Comparison of ENCODE assay signal across 2 cellular contexts in the genomic region with DNA sequence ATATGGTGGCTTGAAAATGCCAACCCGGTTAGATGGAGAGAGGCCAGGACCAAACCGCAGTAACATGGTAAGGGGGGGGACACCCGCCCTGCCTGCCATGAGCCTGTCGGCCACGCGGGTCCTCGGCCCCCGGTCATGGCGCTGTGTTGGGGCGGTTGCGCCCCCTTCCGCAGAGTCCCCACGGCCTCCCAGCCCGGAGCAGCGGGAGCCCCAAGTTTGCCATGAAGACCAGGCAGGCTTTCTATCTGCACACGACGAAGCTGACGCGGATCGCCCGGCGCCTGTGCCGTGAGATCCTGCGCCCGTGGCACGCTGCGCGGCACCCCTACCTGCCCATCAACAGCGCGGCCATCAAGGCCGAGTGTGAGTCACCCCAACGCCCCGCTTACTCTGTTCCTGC.
TF ChIP-seq lines count a peak whose summit lies in the region.

No MANE protein-coding gene starts in this region.

TF ChIP-seq in HCT116, 20 proteins besides CTCF, POLR2A, EP300 and RAD21:
- no peak for TF ChIP-seq EZH2phosphoT487 (IDR thresholded peaks at IDR 0.05; ENCODE audit: borderline replicate concordance)
- TF ChIP-seq ZNF274 (IDR thresholded peaks at IDR 0.05; ENCODE audit: low read depth, low read length), result no peak
- no peak for TF ChIP-seq SIN3A (IDR thresholded peaks at IDR 0.05; ENCODE audit: low read depth)
- TF ChIP-seq EZH2 (IDR thresholded peaks at IDR 0.05), result no peak
- no peak for TF ChIP-seq POLR2AphosphoS5 (IDR thresholded peaks at IDR 0.05; ENCODE audit: low read depth, low read length)
- no peak for TF ChIP-seq SRF (IDR thresholded peaks at IDR 0.05; ENCODE audit: low read depth)
- TF ChIP-seq, protein P1, sequence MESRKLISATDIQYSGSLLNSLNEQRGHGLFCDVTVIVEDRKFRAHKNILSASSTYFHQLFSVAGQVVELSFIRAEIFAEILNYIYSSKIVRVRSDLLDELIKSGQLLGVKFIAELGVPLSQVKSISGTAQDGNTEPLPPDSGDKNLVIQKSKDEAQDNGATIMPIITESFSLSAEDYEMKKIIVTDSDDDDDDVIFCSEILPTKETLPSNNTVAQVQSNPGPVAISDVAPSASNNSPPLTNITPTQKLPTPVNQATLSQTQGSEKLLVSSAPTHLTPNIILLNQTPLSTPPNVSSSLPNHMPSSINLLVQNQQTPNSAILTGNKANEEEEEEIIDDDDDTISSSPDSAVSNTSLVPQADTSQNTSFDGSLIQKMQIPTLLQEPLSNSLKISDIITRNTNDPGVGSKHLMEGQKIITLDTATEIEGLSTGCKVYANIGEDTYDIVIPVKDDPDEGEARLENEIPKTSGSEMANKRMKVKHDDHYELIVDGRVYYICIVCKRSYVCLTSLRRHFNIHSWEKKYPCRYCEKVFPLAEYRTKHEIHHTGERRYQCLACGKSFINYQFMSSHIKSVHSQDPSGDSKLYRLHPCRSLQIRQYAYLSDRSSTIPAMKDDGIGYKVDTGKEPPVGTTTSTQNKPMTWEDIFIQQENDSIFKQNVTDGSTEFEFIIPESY (IDR thresholded peaks at IDR 0.05; ENCODE audit: extremely low read depth, insufficient replicate concordance, low read length), result no peak
- no peak for TF ChIP-seq TCF7L2 (IDR thresholded peaks at IDR 0.05; ENCODE audit: borderline replicate concordance, extremely low read depth, insufficient read depth, insufficient read length)
- TF ChIP-seq, protein P2, sequence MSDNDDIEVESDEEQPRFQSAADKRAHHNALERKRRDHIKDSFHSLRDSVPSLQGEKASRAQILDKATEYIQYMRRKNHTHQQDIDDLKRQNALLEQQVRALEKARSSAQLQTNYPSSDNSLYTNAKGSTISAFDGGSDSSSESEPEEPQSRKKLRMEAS (IDR thresholded peaks at IDR 0.05), result no peak
- TF ChIP-seq, protein P3, sequence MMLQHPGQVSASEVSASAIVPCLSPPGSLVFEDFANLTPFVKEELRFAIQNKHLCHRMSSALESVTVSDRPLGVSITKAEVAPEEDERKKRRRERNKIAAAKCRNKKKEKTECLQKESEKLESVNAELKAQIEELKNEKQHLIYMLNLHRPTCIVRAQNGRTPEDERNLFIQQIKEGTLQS (IDR thresholded peaks at IDR 0.05), result no peak

TF ChIP-seq in endothelial cell of umbilical vein, 7 proteins besides CTCF, POLR2A, EP300 and RAD21:
- TF ChIP-seq FOS (IDR thresholded peaks at IDR 0.05; ENCODE audit: borderline replicate concordance, insufficient read depth, low read length) (no peak), JUN (IDR thresholded peaks at IDR 0.05; ENCODE audit: borderline replicate concordance, insufficient read depth, insufficient read length, low read depth) (no peak), EZH2 (IDR thresholded peaks at IDR 0.05; ENCODE audit: borderline replicate concordance, low read depth, low read length, severe bottlenecking) (no peak), MYC (IDR thresholded peaks at IDR 0.05; ENCODE audit: low read depth, low read length) (no peak), GATA2 (IDR thresholded peaks at IDR 0.05; ENCODE audit: insufficient read depth, insufficient read length, low read depth, low read length) (no peak), POLR2AphosphoS5 (IDR thresholded peaks at IDR 0.05; ENCODE audit: insufficient read depth, low read depth, low read length) (no peak)
- TF ChIP-seq, protein P2 (IDR thresholded peaks at IDR 0.05; ENCODE audit: insufficient read depth, insufficient read length), result no peak
TF ChIP-seq in endothelial cell of umbilical vein: peak in this region for 0.
